ENCODE assay signal across 18 cellular contexts in the genomic region with DNA sequence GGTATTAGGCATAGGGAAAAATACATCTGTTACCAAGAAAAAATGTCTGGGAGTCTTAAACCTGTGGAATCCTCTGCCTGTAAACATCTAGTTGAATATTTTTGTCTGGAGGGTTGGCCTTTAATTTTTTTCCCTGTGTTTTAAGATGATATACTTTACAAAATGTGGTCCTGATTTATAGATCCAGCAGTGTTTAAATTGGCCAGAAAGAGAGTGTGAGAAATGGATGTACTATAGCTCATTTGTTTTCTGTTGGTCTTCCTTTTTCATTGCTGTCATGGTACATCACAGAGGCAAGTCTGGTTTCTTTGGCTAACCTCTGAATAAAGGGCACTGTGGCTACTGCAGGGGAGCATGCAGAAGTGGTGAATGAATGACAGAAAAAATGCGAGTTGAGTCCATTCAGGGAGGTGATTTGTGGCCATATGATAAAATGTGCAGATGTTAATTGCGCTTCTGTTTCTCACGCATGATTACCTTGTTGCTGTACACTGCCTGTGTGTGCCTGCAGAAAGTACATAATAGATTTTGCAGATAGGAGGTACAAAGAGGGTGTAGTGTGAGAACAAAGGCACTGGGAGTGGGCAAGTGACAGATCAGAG.
DNase-seq lines count a peak whose midpoint lies in the region; TF ChIP-seq lines count a peak whose summit lies in the region.
"Had no signal": no experiment of that assay in that cellular context is flagged by ENCODE, and none has a peak within 500 bp of the region (broad histone marks: within the 10 kb centered on the region; RNA-seq: fewer than 3 reads in every experiment).

No MANE protein-coding gene starts in this region.

- no peaks in the 10 kb centered on the region for H3K9me3 ChIP-seq in DOHH2 (ENCODE audit: control insufficient read depth, insufficient read depth, low read length)
- no peaks in the 10 kb centered on the region for H3K9me3 ChIP-seq in OCI-LY1 (ENCODE audit: low read length)
- H3K9me3 ChIP-seq: heart left ventricle, lower lobe of right lung had no signal

- H2AFZ ChIP-seq in OCI-LY1 (ENCODE audit: low read length): peak overlapping the region; percentile 42; the same call in 1 of the 2 replicates
- H2AFZ ChIP-seq: parathyroid adenoma had no signal

- H3K4me1 ChIP-seq in DOHH2 (ENCODE audit: control insufficient read depth, low read length) (peaks cover 65% of the 10 kb centered on the region), OCI-LY1 (ENCODE audit: insufficient read depth, low read length, severe bottlenecking) (peaks cover 71% of the 10 kb centered on the region)
- H3K4me1 ChIP-seq: heart left ventricle, lower lobe of right lung, parathyroid adenoma had no signal

- H3K4me2 ChIP-seq in DOHH2 (ENCODE audit: low read length) (peak overlapping the region; percentile 33), OCI-LY1 (ENCODE audit: low read length) (peak overlapping the region; percentile 32; the same call in 1 of the 2 replicates)

- H3K79me2 ChIP-seq in DOHH2 (ENCODE audit: control insufficient read depth, low read length) (no peaks in the 10 kb centered on the region), OCI-LY1 (ENCODE audit: insufficient read depth, low read length) (no peaks in the 10 kb centered on the region)
- H3K79me2 ChIP-seq: parathyroid adenoma had no signal

- peak overlapping the region; percentile 27; the same call in 1 of the 2 replicates for H3K9ac ChIP-seq in OCI-LY1 (ENCODE audit: low read length)
- H3K9ac ChIP-seq: parathyroid adenoma had no signal

- H3K27me3 ChIP-seq in DOHH2 (ENCODE audit: control insufficient read depth, low read length): no peaks in the 10 kb centered on the region
- H3K27me3 ChIP-seq in OCI-LY1 (ENCODE audit: insufficient read depth, low read length): no peaks in the 10 kb centered on the region
- H3K27me3 ChIP-seq: heart left ventricle had no signal

- no peaks in the 10 kb centered on the region for H3F3A ChIP-seq in DOHH2 (ENCODE audit: control insufficient read depth, insufficient read depth)
- no peaks in the 10 kb centered on the region; the same call in 1 of the 2 replicates for H3F3A ChIP-seq in OCI-LY1 (ENCODE audit: insufficient read depth, low read length)

- H3K9me2 ChIP-seq in DOHH2 (replicated peaks; ENCODE audit: control insufficient read depth, low read length) (no peaks in the 10 kb centered on the region), OCI-LY1 (ENCODE audit: low read depth, low read length) (no peaks in the 10 kb centered on the region)

- H3K27ac ChIP-seq in DOHH2 (ENCODE audit: low read depth, low read length): peak overlapping the region; percentile 83
- H3K27ac ChIP-seq in OCI-LY1 (ENCODE audit: low read depth, low read length, poor library complexity, severe bottlenecking): peak overlapping the region; percentile 82
- H3K27ac ChIP-seq: C4-2B, heart left ventricle, lower lobe of right lung, parathyroid adenoma had no signal

- no peaks in the 10 kb centered on the region for H4K20me1 ChIP-seq in DOHH2 (ENCODE audit: control insufficient read depth, insufficient read depth, low read depth, low read length)
- H4K20me1 ChIP-seq in OCI-LY1 (ENCODE audit: insufficient read depth, low read length): no peaks in the 10 kb centered on the region

- TF ChIP-seq CTCF in DOHH2 (IDR thresholded peaks at IDR 0.05; ENCODE audit: low read depth, low read length, poor library complexity, severe bottlenecking): no peak
- TF ChIP-seq CTCF in OCI-LY1 (IDR thresholded peaks at IDR 0.05; ENCODE audit: low read length): no peak

- H3K36me3 ChIP-seq in DOHH2 (ENCODE audit: control insufficient read depth, low read length) (no peaks in the 10 kb centered on the region), OCI-LY1 (ENCODE audit: insufficient read depth, low read length) (no peaks in the 10 kb centered on the region)
- H3K36me3 ChIP-seq: heart left ventricle, lower lobe of right lung had no signal

- peak; percentile 80 for DNase-seq in glomerular visceral epithelial cell (ENCODE audit: extremely low spot score)
- peak; percentile 9 for DNase-seq in retina
- no peak for DNase-seq in AG08396 (ENCODE audit: low spot score)
- no peak for DNase-seq in DMS153 (lab: John Stamatoyannopoulos, UW)
- no peak for DNase-seq in NCI-H226
- DNase-seq in HUDEP-2 (lab: John Stamatoyannopoulos, UW; ENCODE audit: unreplicated experiment in 76 of 76): no peak
- DNase-seq: activated CD4-positive, alpha-beta T cell treated with anti-CD3 and anti-CD28 coated beads, Interleukin-2, amount 10 ng/mL, durations not matched to agents 24 days and 14 days; activated CD8-positive, alpha-beta memory T cell treated with anti-CD3 and anti-CD28 coated beads, Interleukin-2, amount 50 U/mL, for 4 hours; activated naive CD8-positive, alpha-beta T cell treated with anti-CD3 and anti-CD28 coated beads, Interleukin-2, amount 50 U/mL, for 24 hours; GF-D8; heart left ventricle; Karpas-422; lower lobe of right lung; NCI-H524 treated with DMSO at 0.1 percent for 48 hours had no signal

- H3K4me3 ChIP-seq in DOHH2 (ENCODE audit: low read length) (peak overlapping the region; percentile 10), OCI-LY1 (ENCODE audit: low read depth, low read length, poor library complexity, severe bottlenecking) (no peak overlapping the region)
- H3K4me3 ChIP-seq: heart left ventricle, lower lobe of right lung had no signal

Comparison
In these comparisons a context has a peak if more than half of its experiments do, and no peak if none do; other contexts are left out.
1. DNase-seq: peak in glomerular visceral epithelial cell (single experiment) and retina (single experiment); none in AG08396 (single experiment), DMS153 (single experiment), NCI-H226 (single experiment) and HUDEP-2 (0 of 76).